In the genomic region with DNA sequence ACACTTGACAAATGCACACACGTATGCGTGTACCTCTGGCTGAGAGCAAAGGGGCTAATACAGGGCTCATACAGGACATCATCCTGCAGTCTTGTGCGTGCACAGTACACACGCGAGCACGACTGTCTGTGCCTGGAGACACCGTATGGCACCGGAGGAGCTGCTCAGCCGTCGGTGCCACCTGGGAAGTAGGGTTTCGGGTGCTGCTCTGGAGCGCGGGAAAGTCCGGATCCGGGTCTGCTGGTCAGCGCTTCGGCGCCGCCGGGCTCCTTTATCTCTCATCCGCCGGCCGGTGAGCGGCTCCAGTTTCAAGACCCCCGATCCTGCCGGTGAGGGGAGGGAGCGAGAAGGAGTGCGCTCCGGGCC, we compare ENCODE assay signal across 1 cellular context.
TF ChIP-seq lines count a peak whose summit lies in the region.

No MANE protein-coding gene starts in this region.

TF ChIP-seq in H1, 55 proteins besides CTCF, POLR2A, EP300 and RAD21:
- TF ChIP-seq SUZ12 (IDR thresholded peaks at IDR 0.05; ENCODE audit: low read length) (peak; percentile 72; the same call in 1 of the 2 replicates), SIRT6 (IDR thresholded peaks at IDR 0.05; ENCODE audit: low read length) (no peak), NRF1 (IDR thresholded peaks at IDR 0.05; ENCODE audit: low read depth, low read length) (no peak), RNF2 (IDR thresholded peaks at IDR 0.05; ENCODE audit: borderline replicate concordance, low read depth, low read length, missing control alignments, poor library complexity, severe bottlenecking) (peak; percentile 52), EZH2 (IDR thresholded peaks at IDR 0.05; ENCODE audit: low read depth, low read length, severe bottlenecking) (peak; percentile 88)
- TF ChIP-seq, protein P1, sequence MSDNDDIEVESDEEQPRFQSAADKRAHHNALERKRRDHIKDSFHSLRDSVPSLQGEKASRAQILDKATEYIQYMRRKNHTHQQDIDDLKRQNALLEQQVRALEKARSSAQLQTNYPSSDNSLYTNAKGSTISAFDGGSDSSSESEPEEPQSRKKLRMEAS (IDR thresholded peaks at IDR 0.05): peak; percentile 79
- TF ChIP-seq, protein P2, sequence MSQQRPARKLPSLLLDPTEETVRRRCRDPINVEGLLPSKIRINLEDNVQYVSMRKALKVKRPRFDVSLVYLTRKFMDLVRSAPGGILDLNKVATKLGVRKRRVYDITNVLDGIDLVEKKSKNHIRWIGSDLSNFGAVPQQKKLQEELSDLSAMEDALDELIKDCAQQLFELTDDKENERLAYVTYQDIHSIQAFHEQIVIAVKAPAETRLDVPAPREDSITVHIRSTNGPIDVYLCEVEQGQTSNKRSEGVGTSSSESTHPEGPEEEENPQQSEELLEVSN (IDR thresholded peaks at IDR 0.05): peak; percentile 95
